In the genomic region with DNA sequence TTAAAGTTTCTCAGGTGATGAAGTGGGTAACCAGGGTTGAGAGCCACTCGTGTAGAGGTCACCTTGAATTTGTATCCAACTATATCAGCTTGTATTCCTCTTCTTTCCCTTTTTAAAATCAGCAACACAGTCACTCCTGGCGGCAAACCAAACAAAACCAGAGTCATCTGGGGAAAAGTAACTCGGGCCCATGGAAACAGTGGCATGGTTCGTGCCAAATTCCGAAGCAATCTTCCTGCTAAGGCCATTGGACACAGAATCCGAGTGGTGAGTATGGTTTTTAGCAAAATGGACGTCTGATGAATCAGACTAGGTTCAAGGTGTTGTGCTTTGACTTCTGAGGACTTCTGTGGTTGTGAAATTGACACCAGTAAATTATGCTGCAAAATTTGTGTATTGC, we compare ENCODE assay signal across 14 cellular contexts. TPM values are rescaled to one million over a fixed set of nuclear protein-coding genes. Genes with fewer than 3 reads are reported as not detected.
DNase-seq lines count a peak whose midpoint lies in the region; ATAC-seq and TF ChIP-seq lines count a peak whose summit lies in the region.
"Had no signal": no experiment of that assay in that cellular context is flagged by ENCODE, and none has a peak within 500 bp of the region (broad histone marks: within the 10 kb centered on the region; RNA-seq: fewer than 3 reads in every experiment).

No MANE protein-coding gene starts in this region.

- H3K27me3 Mint-ChIP-seq in activated naive CD8-positive, alpha-beta T cell treated with anti-CD3 and anti-CD28 coated beads for 36 hours = no peaks in the 10 kb centered on the region

- peaks cover 12 to 80% (median 58%) of the 10 kb centered on the region in 9 donors for H3K4me1 ChIP-seq in heart right ventricle
- H3K4me1 ChIP-seq in prostate gland (replicated peaks) = peaks cover 12% of the 10 kb centered on the region

- H3K36me3 ChIP-seq in heart right ventricle = peaks cover 0 to 74% (median 43%) of the 10 kb centered on the region in 9 donors
- H3K36me3 ChIP-seq in prostate gland = peaks cover 5 to 25% of the 10 kb centered on the region in 2 donors

- no peak for TF ChIP-seq CTCF in heart right ventricle (IDR thresholded peaks at IDR 0.05)
- no peak for TF ChIP-seq CTCF in prostate gland (IDR thresholded peaks at IDR 0.05)

- WGBS in heart right ventricle, 2 donors = 29 to 37% methylated on average over 7 of the region's 7 CpGs
- 69% methylated on average over 7 of the region's 7 CpGs for WGBS in prostate gland

- H3K27me3 ChIP-seq in heart right ventricle = no peaks in the 10 kb centered on the region
- H3K27me3 ChIP-seq in prostate gland (replicated peaks; ENCODE audit: insufficient read depth) = no peaks in the 10 kb centered on the region
- H3K27me3 ChIP-seq: testis had no signal

- peak; percentile 4 for DNase-seq in A172 (ENCODE audit: low spot score)
- DNase-seq in ELR (ENCODE audit: low read depth) = peak; percentile 9
- DNase-seq in activated naive CD8-positive, alpha-beta T cell treated with anti-CD3 and anti-CD28 coated beads for 36 hours = no peak
- peak in 1 of 2 donors; percentile 74 for DNase-seq in heart right ventricle
- DNase-seq in posterior vena cava (ENCODE audit: low spot score) = no peak
- DNase-seq in prostate gland (ENCODE audit: low spot score) = no peak
- DNase-seq: COR-L47; effector CD4-positive, alpha-beta T cell; NCI-H446 treated with DMSO at 0.1 percent for 48 hours; SW 1271; testis had no signal

- intact Hi-C loops in heart right ventricle (cut with DNase I) = no loop called here
- intact Hi-C loops in posterior vena cava (cut with DNase I) = no loop called here
- intact Hi-C loops in prostate gland (cut with DNase I) = no loop called here

- H3K36me3 Mint-ChIP-seq in activated naive CD8-positive, alpha-beta T cell treated with anti-CD3 and anti-CD28 coated beads for 36 hours = peaks cover 81% of the 10 kb centered on the region

- no peaks in the 10 kb centered on the region for H3K9me3 Mint-ChIP-seq in activated naive CD8-positive, alpha-beta T cell treated with anti-CD3 and anti-CD28 coated beads for 36 hours

- peak overlapping the region; percentile 83 for H3K27ac Mint-ChIP-seq in activated naive CD8-positive, alpha-beta T cell treated with anti-CD3 and anti-CD28 coated beads for 36 hours

- no peak for TF ChIP-seq POLR2A in prostate gland (IDR thresholded peaks at IDR 0.05)

- H3K4me3 Mint-ChIP-seq in activated naive CD8-positive, alpha-beta T cell treated with anti-CD3 and anti-CD28 coated beads for 36 hours = peak overlapping the region; percentile 95

- H3K4me1 Mint-ChIP-seq in activated naive CD8-positive, alpha-beta T cell treated with anti-CD3 and anti-CD28 coated beads for 36 hours = peaks cover 54% of the 10 kb centered on the region

- H3K4me3 ChIP-seq in heart right ventricle (peak overlapping the region in 1 of 10 donors; percentile 9), prostate gland (no peak overlapping the region)
- H3K4me3 ChIP-seq: testis had no signal

- ATAC-seq in heart right ventricle = peak in 6 of 8 donors; percentile 4 to 45 (median 22)
- ATAC-seq in GM21576 (IDR thresholded peaks at IDR 0.05; ENCODE audit: unreplicated experiment) = no peak
- no peak for ATAC-seq in GM21825 (IDR thresholded peaks at IDR 0.05; ENCODE audit: unreplicated experiment)

- peak overlapping the region; percentile 15 to 78 (median 60) for H3K27ac ChIP-seq in heart right ventricle
- no peak overlapping the region for H3K27ac ChIP-seq in prostate gland
- H3K27ac ChIP-seq: KMS-11, testis had no signal

- H3K9me3 ChIP-seq in heart right ventricle = no peaks in the 10 kb centered on the region
- no peaks in the 10 kb centered on the region for H3K9me3 ChIP-seq in prostate gland
- H3K9me3 ChIP-seq: testis had no signal

RNA-seq across cellular contexts. Expression of gene RPL35A, which starts 3.9 kb away (rescaled TPM):
- total RNA-seq in A172 (2014; rRNA removed; shearing (Covaris generic)) = 720 and 850 TPM in 2 replicates
- 1,000 to 10,000 TPM; 1,619 to 1,626 TPM for total RNA-seq in activated naive CD8-positive, alpha-beta T cell treated with anti-CD3 and anti-CD28 coated beads for 36 hours
- total RNA-seq in heart right ventricle = 100 to 1,000 TPM; 674 to 856 (median 795) TPM
- 1,000 to 10,000 TPM; 1,199 to 1,493 TPM for polyA plus RNA-seq in heart right ventricle
- total RNA-seq in posterior vena cava = 100 to 1,000 TPM; 655 to 664 TPM
- total RNA-seq in prostate gland = 1,000 to 10,000 TPM in 1 of 2 donors, 100 to 1,000 TPM in 1; 480 to 1,367 TPM

RNA-seq across cellular contexts. Expression of gene LMLN, which starts 6.1 kb away (rescaled TPM):
- 3.5 and 5.7 TPM in 2 replicates for total RNA-seq in A172 (2014; rRNA removed; shearing (Covaris generic))
- 10 to 100 TPM in 1 of 2 experiments, 1 to 10 TPM in 1; 8.1 to 10.4 TPM for total RNA-seq in activated naive CD8-positive, alpha-beta T cell treated with anti-CD3 and anti-CD28 coated beads for 36 hours
- total RNA-seq in heart right ventricle (10 to 100 TPM in 7 of 10 donors, 1 to 10 TPM in 3; 8.7 to 15.2 (median 11.0) TPM), posterior vena cava (1 to 10 TPM; 6.5 to 7.3 TPM), prostate gland (10 to 100 TPM in 1 of 2 donors, 1 to 10 TPM in 1; 6.8 to 16.9 TPM)
- polyA plus RNA-seq in heart right ventricle = 1 to 10 TPM; 2.0 to 3.1 TPM

Comparison
In these comparisons a context has a peak if more than half of its experiments do, and no peak if none do; other contexts are left out.
1. DNase-seq: peak in A172 (single experiment) and ELR (single experiment); none in activated naive CD8-positive, alpha-beta T cell treated with anti-CD3 and anti-CD28 coated beads for 36 hours (single experiment), posterior vena cava (single experiment) and prostate gland (single experiment).
2. ATAC-seq: peak in heart right ventricle (6 of 8); none in GM21576 (single experiment) and GM21825 (single experiment).
3. H3K27ac ChIP-seq: peak in heart right ventricle (10 of 10); none in prostate gland (0 of 2).